In genomic region chr12:40104461-40105264, GRCh38 we compare ENCODE assay signal across 1 cellular context.
TF ChIP-seq lines count a peak whose summit lies in the region.

No MANE protein-coding gene starts in this region.

TF ChIP-seq in K562, 482 proteins besides CTCF, POLR2A, EP300 and RAD21 (continued from another document and continues in another):
- no peak for TF ChIP-seq HINFP (tag; conservative IDR thresholded peaks at IDR 0.05; ENCODE audit: low read depth)
- no peak for TF ChIP-seq SRSF3 (IDR thresholded peaks at IDR 0.05; ENCODE audit: insufficient read depth, low read length)
- TF ChIP-seq USF1 (CRISPR knock-in tag; IDR thresholded peaks at IDR 0.05): no peak
- no peak for TF ChIP-seq ZNF561 (CRISPR knock-in tag; conservative IDR thresholded peaks at IDR 0.05)
- no peak for TF ChIP-seq EGR1 (conservative IDR thresholded peaks at IDR 0.05)
- TF ChIP-seq POLR2AphosphoS2 (IDR thresholded peaks at IDR 0.05; ENCODE audit: low read length): no peak
- TF ChIP-seq RCOR1 (IDR thresholded peaks at IDR 0.05; ENCODE audit: borderline replicate concordance in 1 of 2, low read depth in 2 of 2, low read length in 2 of 2): no peak
- no peak for TF ChIP-seq CBX5 (IDR thresholded peaks at IDR 0.05; ENCODE audit: borderline replicate concordance, low read depth)
- TF ChIP-seq HEY1 (CRISPR knock-in tag; IDR thresholded peaks at IDR 0.05; ENCODE audit: borderline replicate concordance): no peak
- no peak for TF ChIP-seq ZNF253 (CRISPR knock-in tag; conservative IDR thresholded peaks at IDR 0.05)
- TF ChIP-seq, protein P1, sequence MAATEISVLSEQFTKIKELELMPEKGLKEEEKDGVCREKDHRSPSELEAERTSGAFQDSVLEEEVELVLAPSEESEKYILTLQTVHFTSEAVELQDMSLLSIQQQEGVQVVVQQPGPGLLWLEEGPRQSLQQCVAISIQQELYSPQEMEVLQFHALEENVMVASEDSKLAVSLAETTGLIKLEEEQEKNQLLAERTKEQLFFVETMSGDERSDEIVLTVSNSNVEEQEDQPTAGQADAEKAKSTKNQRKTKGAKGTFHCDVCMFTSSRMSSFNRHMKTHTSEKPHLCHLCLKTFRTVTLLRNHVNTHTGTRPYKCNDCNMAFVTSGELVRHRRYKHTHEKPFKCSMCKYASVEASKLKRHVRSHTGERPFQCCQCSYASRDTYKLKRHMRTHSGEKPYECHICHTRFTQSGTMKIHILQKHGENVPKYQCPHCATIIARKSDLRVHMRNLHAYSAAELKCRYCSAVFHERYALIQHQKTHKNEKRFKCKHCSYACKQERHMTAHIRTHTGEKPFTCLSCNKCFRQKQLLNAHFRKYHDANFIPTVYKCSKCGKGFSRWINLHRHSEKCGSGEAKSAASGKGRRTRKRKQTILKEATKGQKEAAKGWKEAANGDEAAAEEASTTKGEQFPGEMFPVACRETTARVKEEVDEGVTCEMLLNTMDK (IDR thresholded peaks at IDR 0.05; ENCODE audit: borderline replicate concordance, insufficient read depth, low read depth, low read length, poor library complexity, severe bottlenecking): no peak
- no peak for TF ChIP-seq PML (IDR thresholded peaks at IDR 0.05; ENCODE audit: low read length)
- peak; percentile 42 to 65; a peak in 3 of 4 replicates for TF ChIP-seq MNT (conservative IDR thresholded peaks at IDR 0.05)
- TF ChIP-seq HDAC3 (IDR thresholded peaks at IDR 0.05; ENCODE audit: borderline replicate concordance, partially characterized antibody): no peak
- TF ChIP-seq, protein P2, sequence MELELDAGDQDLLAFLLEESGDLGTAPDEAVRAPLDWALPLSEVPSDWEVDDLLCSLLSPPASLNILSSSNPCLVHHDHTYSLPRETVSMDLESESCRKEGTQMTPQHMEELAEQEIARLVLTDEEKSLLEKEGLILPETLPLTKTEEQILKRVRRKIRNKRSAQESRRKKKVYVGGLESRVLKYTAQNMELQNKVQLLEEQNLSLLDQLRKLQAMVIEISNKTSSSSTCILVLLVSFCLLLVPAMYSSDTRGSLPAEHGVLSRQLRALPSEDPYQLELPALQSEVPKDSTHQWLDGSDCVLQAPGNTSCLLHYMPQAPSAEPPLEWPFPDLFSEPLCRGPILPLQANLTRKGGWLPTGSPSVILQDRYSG (tag; conservative IDR thresholded peaks at IDR 0.05; ENCODE audit: low read depth): no peak
- no peak for TF ChIP-seq ZBTB8A (IDR thresholded peaks at IDR 0.05; ENCODE audit: partially characterized antibody)
- no peak for TF ChIP-seq PTRF (tag; IDR thresholded peaks at IDR 0.05)
- 0 out of 2 replicates have a peak, but pooled peaks have one; percentile 42 for TF ChIP-seq ZNF444 (CRISPR knock-in tag; IDR thresholded peaks at IDR 0.05)
- no peak for TF ChIP-seq SMAD4 (CRISPR knock-in tag; conservative IDR thresholded peaks at IDR 0.05)
- TF ChIP-seq, protein P3, sequence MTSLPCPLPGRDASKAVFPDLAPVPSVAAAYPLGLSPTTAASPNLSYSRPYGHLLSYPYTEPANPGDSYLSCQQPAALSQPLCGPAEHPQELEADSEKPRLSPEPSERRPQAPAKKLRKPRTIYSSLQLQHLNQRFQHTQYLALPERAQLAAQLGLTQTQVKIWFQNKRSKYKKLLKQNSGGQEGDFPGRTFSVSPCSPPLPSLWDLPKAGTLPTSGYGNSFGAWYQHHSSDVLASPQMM (CRISPR knock-in tag; IDR thresholded peaks at IDR 0.05): no peak
- TF ChIP-seq, protein P4, sequence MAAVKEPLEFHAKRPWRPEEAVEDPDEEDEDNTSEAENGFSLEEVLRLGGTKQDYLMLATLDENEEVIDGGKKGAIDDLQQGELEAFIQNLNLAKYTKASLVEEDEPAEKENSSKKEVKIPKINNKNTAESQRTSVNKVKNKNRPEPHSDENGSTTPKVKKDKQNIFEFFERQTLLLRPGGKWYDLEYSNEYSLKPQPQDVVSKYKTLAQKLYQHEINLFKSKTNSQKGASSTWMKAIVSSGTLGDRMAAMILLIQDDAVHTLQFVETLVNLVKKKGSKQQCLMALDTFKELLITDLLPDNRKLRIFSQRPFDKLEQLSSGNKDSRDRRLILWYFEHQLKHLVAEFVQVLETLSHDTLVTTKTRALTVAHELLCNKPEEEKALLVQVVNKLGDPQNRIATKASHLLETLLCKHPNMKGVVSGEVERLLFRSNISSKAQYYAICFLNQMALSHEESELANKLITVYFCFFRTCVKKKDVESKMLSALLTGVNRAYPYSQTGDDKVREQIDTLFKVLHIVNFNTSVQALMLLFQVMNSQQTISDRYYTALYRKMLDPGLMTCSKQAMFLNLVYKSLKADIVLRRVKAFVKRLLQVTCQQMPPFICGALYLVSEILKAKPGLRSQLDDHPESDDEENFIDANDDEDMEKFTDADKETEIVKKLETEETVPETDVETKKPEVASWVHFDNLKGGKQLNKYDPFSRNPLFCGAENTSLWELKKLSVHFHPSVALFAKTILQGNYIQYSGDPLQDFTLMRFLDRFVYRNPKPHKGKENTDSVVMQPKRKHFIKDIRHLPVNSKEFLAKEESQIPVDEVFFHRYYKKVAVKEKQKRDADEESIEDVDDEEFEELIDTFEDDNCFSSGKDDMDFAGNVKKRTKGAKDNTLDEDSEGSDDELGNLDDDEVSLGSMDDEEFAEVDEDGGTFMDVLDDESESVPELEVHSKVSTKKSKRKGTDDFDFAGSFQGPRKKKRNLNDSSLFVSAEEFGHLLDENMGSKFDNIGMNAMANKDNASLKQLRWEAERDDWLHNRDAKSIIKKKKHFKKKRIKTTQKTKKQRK (IDR thresholded peaks at IDR 0.05; ENCODE audit: borderline replicate concordance, low read depth, low read length): no peak
- TF ChIP-seq L3MBTL2 (IDR thresholded peaks at IDR 0.05): peak; percentile 69
- TF ChIP-seq, protein P5, sequence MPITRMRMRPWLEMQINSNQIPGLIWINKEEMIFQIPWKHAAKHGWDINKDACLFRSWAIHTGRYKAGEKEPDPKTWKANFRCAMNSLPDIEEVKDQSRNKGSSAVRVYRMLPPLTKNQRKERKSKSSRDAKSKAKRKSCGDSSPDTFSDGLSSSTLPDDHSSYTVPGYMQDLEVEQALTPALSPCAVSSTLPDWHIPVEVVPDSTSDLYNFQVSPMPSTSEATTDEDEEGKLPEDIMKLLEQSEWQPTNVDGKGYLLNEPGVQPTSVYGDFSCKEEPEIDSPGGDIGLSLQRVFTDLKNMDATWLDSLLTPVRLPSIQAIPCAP (CRISPR knock-in tag; IDR thresholded peaks at IDR 0.05; ENCODE audit: borderline replicate concordance): no peak
- TF ChIP-seq, protein P6, sequence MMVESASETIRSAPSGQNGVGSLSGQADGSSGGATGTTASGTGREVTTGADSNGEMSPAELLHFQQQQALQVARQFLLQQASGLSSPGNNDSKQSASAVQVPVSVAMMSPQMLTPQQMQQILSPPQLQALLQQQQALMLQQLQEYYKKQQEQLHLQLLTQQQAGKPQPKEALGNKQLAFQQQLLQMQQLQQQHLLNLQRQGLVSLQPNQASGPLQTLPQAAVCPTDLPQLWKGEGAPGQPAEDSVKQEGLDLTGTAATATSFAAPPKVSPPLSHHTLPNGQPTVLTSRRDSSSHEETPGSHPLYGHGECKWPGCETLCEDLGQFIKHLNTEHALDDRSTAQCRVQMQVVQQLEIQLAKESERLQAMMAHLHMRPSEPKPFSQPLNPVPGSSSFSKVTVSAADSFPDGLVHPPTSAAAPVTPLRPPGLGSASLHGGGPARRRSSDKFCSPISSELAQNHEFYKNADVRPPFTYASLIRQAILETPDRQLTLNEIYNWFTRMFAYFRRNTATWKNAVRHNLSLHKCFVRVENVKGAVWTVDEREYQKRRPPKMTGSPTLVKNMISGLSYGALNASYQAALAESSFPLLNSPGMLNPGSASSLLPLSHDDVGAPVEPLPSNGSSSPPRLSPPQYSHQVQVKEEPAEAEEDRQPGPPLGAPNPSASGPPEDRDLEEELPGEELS (CRISPR knock-in tag; IDR thresholded peaks at IDR 0.05; ENCODE audit: borderline replicate concordance): no peak
- TF ChIP-seq, protein P7, sequence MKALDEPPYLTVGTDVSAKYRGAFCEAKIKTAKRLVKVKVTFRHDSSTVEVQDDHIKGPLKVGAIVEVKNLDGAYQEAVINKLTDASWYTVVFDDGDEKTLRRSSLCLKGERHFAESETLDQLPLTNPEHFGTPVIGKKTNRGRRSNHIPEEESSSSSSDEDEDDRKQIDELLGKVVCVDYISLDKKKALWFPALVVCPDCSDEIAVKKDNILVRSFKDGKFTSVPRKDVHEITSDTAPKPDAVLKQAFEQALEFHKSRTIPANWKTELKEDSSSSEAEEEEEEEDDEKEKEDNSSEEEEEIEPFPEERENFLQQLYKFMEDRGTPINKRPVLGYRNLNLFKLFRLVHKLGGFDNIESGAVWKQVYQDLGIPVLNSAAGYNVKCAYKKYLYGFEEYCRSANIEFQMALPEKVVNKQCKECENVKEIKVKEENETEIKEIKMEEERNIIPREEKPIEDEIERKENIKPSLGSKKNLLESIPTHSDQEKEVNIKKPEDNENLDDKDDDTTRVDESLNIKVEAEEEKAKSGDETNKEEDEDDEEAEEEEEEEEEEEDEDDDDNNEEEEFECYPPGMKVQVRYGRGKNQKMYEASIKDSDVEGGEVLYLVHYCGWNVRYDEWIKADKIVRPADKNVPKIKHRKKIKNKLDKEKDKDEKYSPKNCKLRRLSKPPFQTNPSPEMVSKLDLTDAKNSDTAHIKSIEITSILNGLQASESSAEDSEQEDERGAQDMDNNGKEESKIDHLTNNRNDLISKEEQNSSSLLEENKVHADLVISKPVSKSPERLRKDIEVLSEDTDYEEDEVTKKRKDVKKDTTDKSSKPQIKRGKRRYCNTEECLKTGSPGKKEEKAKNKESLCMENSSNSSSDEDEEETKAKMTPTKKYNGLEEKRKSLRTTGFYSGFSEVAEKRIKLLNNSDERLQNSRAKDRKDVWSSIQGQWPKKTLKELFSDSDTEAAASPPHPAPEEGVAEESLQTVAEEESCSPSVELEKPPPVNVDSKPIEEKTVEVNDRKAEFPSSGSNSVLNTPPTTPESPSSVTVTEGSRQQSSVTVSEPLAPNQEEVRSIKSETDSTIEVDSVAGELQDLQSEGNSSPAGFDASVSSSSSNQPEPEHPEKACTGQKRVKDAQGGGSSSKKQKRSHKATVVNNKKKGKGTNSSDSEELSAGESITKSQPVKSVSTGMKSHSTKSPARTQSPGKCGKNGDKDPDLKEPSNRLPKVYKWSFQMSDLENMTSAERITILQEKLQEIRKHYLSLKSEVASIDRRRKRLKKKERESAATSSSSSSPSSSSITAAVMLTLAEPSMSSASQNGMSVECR (CRISPR knock-in tag; IDR thresholded peaks at IDR 0.05): no peak
- TF ChIP-seq EP400 (IDR thresholded peaks at IDR 0.05): no peak
- TF ChIP-seq TCF7 (IDR thresholded peaks at IDR 0.05; ENCODE audit: borderline replicate concordance): no peak
- TF ChIP-seq ELF1 (tag; IDR thresholded peaks at IDR 0.05): no peak
- no peak for TF ChIP-seq ATF1 (CRISPR knock-in tag; IDR thresholded peaks at IDR 0.05)
- TF ChIP-seq ATF1 (tag; IDR thresholded peaks at IDR 0.05): no peak
- no peak for TF ChIP-seq BRCA1 (IDR thresholded peaks at IDR 0.05)
- no peak for TF ChIP-seq BRCA1 (CRISPR knock-in tag; IDR thresholded peaks at IDR 0.05)
- no peak for TF ChIP-seq ZNF217 (CRISPR knock-in tag; IDR thresholded peaks at IDR 0.05)
- TF ChIP-seq ZFP30 (CRISPR knock-in tag; IDR thresholded peaks at IDR 0.05; ENCODE audit: borderline replicate concordance): no peak
- TF ChIP-seq NEUROD1 (IDR thresholded peaks at IDR 0.05; ENCODE audit: borderline replicate concordance, low read depth, low read length, partially characterized antibody): no peak
- no peak for TF ChIP-seq BHLHE40 (IDR thresholded peaks at IDR 0.05; ENCODE audit: low read length)
- TF ChIP-seq ZNF174 (CRISPR knock-in tag; IDR thresholded peaks at IDR 0.05): no peak
- no peak for TF ChIP-seq CBX8 (IDR thresholded peaks at IDR 0.05; ENCODE audit: borderline replicate concordance, extremely low read depth, low read depth, low read length, poor library complexity, severe bottlenecking)
- no peak for TF ChIP-seq CSDE1 (IDR thresholded peaks at IDR 0.05)
- TF ChIP-seq ERF (CRISPR knock-in tag; IDR thresholded peaks at IDR 0.05): no peak
- no peak for TF ChIP-seq MLX (CRISPR knock-in tag; conservative IDR thresholded peaks at IDR 0.05)
- TF ChIP-seq MYBL2 (IDR thresholded peaks at IDR 0.05; ENCODE audit: low read depth): no peak
- no peak for TF ChIP-seq MYBL2 (CRISPR knock-in tag; IDR thresholded peaks at IDR 0.05; ENCODE audit: borderline replicate concordance)
- peak in 1 of 2 experiments; percentile 65; a peak in 1 of 4 replicates for TF ChIP-seq SIN3A (IDR thresholded peaks at IDR 0.05; ENCODE audit: borderline replicate concordance in 2 of 2, control insufficient read depth in 1 of 2, low read depth in 2 of 2, low read length in 2 of 2)
- no peak for TF ChIP-seq ZNF57 (CRISPR knock-in tag; IDR thresholded peaks at IDR 0.05)
- no peak for TF ChIP-seq CCAR2 (IDR thresholded peaks at IDR 0.05; ENCODE audit: low read depth, low read length)
- TF ChIP-seq JUN (IDR thresholded peaks at IDR 0.05; ENCODE audit: borderline replicate concordance, low read depth, low read length): no peak
- TF ChIP-seq JUN (CRISPR knock-in tag; IDR thresholded peaks at IDR 0.05; ENCODE audit: borderline replicate concordance): no peak
